Comparison of ENCODE assay signal across 8 cellular contexts in genomic region chrX:132219343-132219768, GRCh38. TPM values are rescaled to one million over a fixed set of nuclear protein-coding genes. Genes with fewer than 3 reads are reported as not detected.
DNase-seq lines count a peak whose midpoint lies in the region; ATAC-seq and TF ChIP-seq lines count a peak whose summit lies in the region.

Gene RAP2C (minus strand): TSS chrX:132219447. CDS start chrX:132217268, 2,179 bp downstream.

- H3K27ac ChIP-seq in lower lobe of right lung: peak within 1 kb of the TSS; percentile 82

- H3K27ac Mint-ChIP-seq in CD14-positive monocyte: peak within 1 kb of the TSS; percentile 81 to 92 (median 90)
- H3K27ac Mint-ChIP-seq in activated CD4-positive, alpha-beta memory T cell treated with anti-CD3 and anti-CD28 coated beads for 36 hours: peak within 1 kb of the TSS; percentile 96

- H3K4me3 ChIP-seq in lower lobe of right lung: peak within 1 kb of the TSS; percentile 70

- H3K4me1 ChIP-seq in lower lobe of right lung: peaks cover 26% of the 10 kb centered on the region

- TF ChIP-seq CTCF in CD14-positive monocyte (IDR thresholded peaks at IDR 0.05) (peak; percentile 49), lower lobe of right lung (IDR thresholded peaks at IDR 0.05) (peak; percentile 57)

- no peaks in the 10 kb centered on the region for H3K9me3 ChIP-seq in lower lobe of right lung

- peaks cover 21% of the 10 kb centered on the region for H3K4me1 Mint-ChIP-seq in CD14-positive monocyte
- peaks cover 15% of the 10 kb centered on the region for H3K4me1 Mint-ChIP-seq in activated CD4-positive, alpha-beta memory T cell treated with anti-CD3 and anti-CD28 coated beads for 36 hours (ENCODE audit: low read depth)

- H3K36me3 ChIP-seq in lower lobe of right lung: no peaks in the 10 kb centered on the region

- peaks cover 0 to 13% (median 0%) of the 10 kb centered on the region in 3 donors for H3K27me3 Mint-ChIP-seq in CD14-positive monocyte (ENCODE audit: low read depth in 3 of 3)
- no peaks in the 10 kb centered on the region for H3K27me3 Mint-ChIP-seq in activated CD4-positive, alpha-beta memory T cell treated with anti-CD3 and anti-CD28 coated beads for 36 hours

- peaks cover 0 to 4% of the 10 kb centered on the region in 2 donors for H3K36me3 Mint-ChIP-seq in CD14-positive monocyte
- peaks cover 1% of the 10 kb centered on the region for H3K36me3 Mint-ChIP-seq in activated CD4-positive, alpha-beta memory T cell treated with anti-CD3 and anti-CD28 coated beads for 36 hours

- POLR2A ChIA-PET in activated CD4-positive, alpha-beta memory T cell treated with anti-CD3 and anti-CD28 coated beads for 36 hours (lab: Charles Lee): interaction anchor here (0.7 to 1.0 kb wide), 3 partner anchors 20 to 392 kb away, joined by 3 read pairs; partner anchors contain the start of gene MBNL3

- ATAC-seq in GM19395 (IDR thresholded peaks at IDR 0.05; ENCODE audit: unreplicated experiment) (peak; percentile 61), HG03469 (IDR thresholded peaks at IDR 0.05; ENCODE audit: unreplicated experiment) (peak; percentile 55), lower lobe of right lung (peak; percentile 83 to 86)

- CTCF ChIA-PET in activated CD4-positive, alpha-beta memory T cell treated with anti-CD3 and anti-CD28 coated beads for 36 hours (lab: Charles Lee): interaction anchor here (0.6 to 4.5 kb wide), 16 partner anchors 11 to 396 kb away, joined by 3 to 54 read pairs (median 4); no protein-coding TSS in a partner anchor

- H3K9me3 Mint-ChIP-seq in CD14-positive monocyte: peaks cover 0 to 2% (median 0%) of the 10 kb centered on the region in 7 donors
- H3K9me3 Mint-ChIP-seq in activated CD4-positive, alpha-beta memory T cell treated with anti-CD3 and anti-CD28 coated beads for 36 hours: no peaks in the 10 kb centered on the region

- DNase-seq in CD14-positive monocyte (ENCODE audit: low spot score) (peak; percentile 69), NCI-H748 treated with DMSO at 0.1 percent for 48 hours (lab: John Stamatoyannopoulos, UW) (peak; percentile 49), lower lobe of right lung (peak; percentile 79)
- peak; percentile 74 for DNase-seq in activated CD4-positive, alpha-beta memory T cell treated with anti-CD3 and anti-CD28 coated beads for 36 hours
- peak; percentile 6 for DNase-seq in effector CD8-positive, alpha-beta T cell (lab: John Stamatoyannopoulos, UW)
- peak; percentile 27 to 45 (median 42) for DNase-seq in stimulated activated CD4-positive, alpha-beta T cell treated with anti-CD3 and anti-CD28 coated beads, TNF-alpha, amount 100 ng/mL, for 48 hours (ENCODE audit: low read depth in 3 of 3)

- H3K27me3 ChIP-seq in lower lobe of right lung (ENCODE audit: low read depth): no peaks in the 10 kb centered on the region

- peak within 1 kb of the TSS; percentile 76 to 88 for H3K4me3 Mint-ChIP-seq in CD14-positive monocyte
- peak within 1 kb of the TSS; percentile 83 for H3K4me3 Mint-ChIP-seq in activated CD4-positive, alpha-beta memory T cell treated with anti-CD3 and anti-CD28 coated beads for 36 hours

- intact Hi-C loops in CD14-positive monocyte (cut with micrococcal nuclease): loop anchor here (10.0 kb wide), 2 partner anchors 125 to 265 kb away; partner anchors contain the start of gene MBNL3 (in 2 of the 2)
- intact Hi-C loops in activated CD4-positive, alpha-beta memory T cell treated with anti-CD3 and anti-CD28 coated beads for 36 hours (cut with micrococcal nuclease): loop anchor here (1.0 to 10.0 kb wide), 5 partner anchors 47 to 515 kb away; no protein-coding TSS in a partner anchor
- intact Hi-C loops in lower lobe of right lung (cut with DNase I): no loop called here

RNA-seq across cellular contexts. Expression of gene RAP2C, which starts in this region (rescaled TPM):
- polyA plus RNA-seq in CD14-positive monocyte: 10 to 100 TPM; 14.7 to 18.8 TPM
- 10 to 100 TPM; 41.2 to 43.7 TPM for total RNA-seq in activated CD4-positive, alpha-beta memory T cell treated with anti-CD3 and anti-CD28 coated beads for 36 hours
- 27.4 TPM for total RNA-seq in lower lobe of right lung

Comparison
In these comparisons a context has a peak if more than half of its experiments do, and no peak if none do; other contexts are left out.
1. Peak in every context shown above with its lines: DNase-seq, ATAC-seq, H3K4me3 ChIP-seq and H3K27ac ChIP-seq.
2. DNase-seq: peak in every context shown above with its lines; median percentile 79 in lower lobe of right lung; 74 in activated CD4-positive, alpha-beta memory T cell treated with anti-CD3 and anti-CD28 coated beads for 36 hours; 69 in CD14-positive monocyte; 49 in NCI-H748 treated with DMSO at 0.1 percent for 48 hours; 42 in stimulated activated CD4-positive, alpha-beta T cell treated with anti-CD3 and anti-CD28 coated beads, TNF-alpha, amount 100 ng/mL, for 48 hours; 6 in effector CD8-positive, alpha-beta T cell.